Comparison of ENCODE assay signal across 10 cellular contexts in the genomic region with DNA sequence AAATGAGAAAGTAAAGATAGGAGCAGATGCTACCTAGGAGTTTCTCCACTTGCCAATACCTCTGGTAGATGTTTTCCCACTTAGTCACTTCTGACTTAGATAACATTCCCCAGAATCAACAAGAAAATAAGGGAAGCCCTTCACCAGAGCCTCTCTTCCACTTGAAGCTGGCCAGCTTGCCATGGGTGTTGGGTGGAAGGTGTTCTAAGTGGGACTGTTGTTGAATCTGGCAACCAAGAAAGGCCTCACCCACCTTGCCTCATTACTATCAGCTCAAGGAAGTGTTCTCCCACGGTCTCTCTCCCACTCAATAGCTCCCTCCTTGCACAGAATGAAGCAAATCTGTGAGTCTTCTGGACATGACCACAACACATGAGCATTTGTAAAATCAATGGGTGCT.
"Had no signal": no experiment of that assay in that cellular context is flagged by ENCODE, and none has a peak within 500 bp of the region (broad histone marks: within the 10 kb centered on the region; RNA-seq: fewer than 3 reads in every experiment).

No MANE protein-coding gene starts in this region.

- H2AFZ ChIP-seq: GM23338 had no signal

- H3K27ac ChIP-seq: HL-60 had no signal

- FAIRE-seq: H1, H54, HTR-8/SVneo, K562 had no signal

- ATAC-seq: GM23338, K562 had no signal

- H3K4me3 ChIP-seq: GM23338, K562 had no signal

- DNase-seq: H9, HCEC 1CT, IMR-90, KG1 had no signal

- H3K4me2 ChIP-seq: GM23338 had no signal
